19 cellular contexts compared by ENCODE assay signal in the genomic region with DNA sequence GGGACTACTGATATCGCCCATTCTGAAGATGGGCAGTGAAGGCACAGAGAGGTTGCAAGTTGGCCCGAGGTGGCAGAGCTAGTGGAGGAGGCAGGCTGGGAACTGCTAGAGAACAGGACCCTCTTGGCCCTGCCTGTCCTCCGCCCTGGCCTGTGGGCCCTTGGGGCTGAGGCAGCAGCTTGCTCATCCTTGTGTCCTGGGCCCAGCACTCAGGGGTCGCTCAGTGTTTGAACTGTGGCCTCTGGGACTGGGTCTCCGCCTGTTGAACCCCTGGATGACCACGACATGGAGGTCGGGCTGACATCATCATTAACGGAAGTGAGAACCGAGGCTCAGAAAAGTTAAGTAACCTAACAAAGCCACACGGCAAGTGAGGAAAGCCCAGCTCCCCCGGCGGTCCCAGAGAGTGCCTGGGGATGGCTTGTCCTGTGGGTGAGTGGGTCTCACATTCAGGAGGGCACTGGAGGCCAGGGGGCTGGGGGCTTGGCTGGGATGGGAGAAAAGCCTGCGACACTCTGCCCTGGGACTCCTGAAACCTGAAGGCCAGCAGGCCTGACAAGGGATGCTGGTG. TPM values are rescaled to one million over a fixed set of nuclear protein-coding genes. Genes with fewer than 3 reads are reported as not detected.
DNase-seq lines count a peak whose midpoint lies in the region; ATAC-seq and TF ChIP-seq lines count a peak whose summit lies in the region.
"Had no signal": no experiment of that assay in that cellular context is flagged by ENCODE, and none has a peak within 500 bp of the region (broad histone marks: within the 10 kb centered on the region; RNA-seq: fewer than 3 reads in every experiment).

No MANE protein-coding gene starts in this region.

- no peak overlapping the region for H3K9ac ChIP-seq in OCI-LY3 (ENCODE audit: low read length)
- H3K9ac ChIP-seq in fibroblast of lung (ENCODE audit: insufficient read depth, low read length): peak overlapping the region; percentile 7

- H3K4me1 ChIP-seq in OCI-LY3 (ENCODE audit: low read length): no peaks in the 10 kb centered on the region
- no peaks in the 10 kb centered on the region for H3K4me1 ChIP-seq in fibroblast of lung (ENCODE audit: control insufficient read depth, extremely low read depth, insufficient read depth, low read length)
- H3K4me1 ChIP-seq in lung (ENCODE audit: control insufficient read depth in 2 of 2, insufficient read depth in 2 of 2, low read length in 2 of 2): peaks cover 0 to 7% of the 10 kb centered on the region in 2 donors
- H3K4me1 ChIP-seq in testis: peaks cover 22% of the 10 kb centered on the region
- H3K4me1 ChIP-seq: pancreas had no signal

- no peaks in the 10 kb centered on the region for H3K36me3 ChIP-seq in OCI-LY3 (replicated peaks; ENCODE audit: low read depth, low read length)
- H3K36me3 ChIP-seq in fibroblast of lung (ENCODE audit: control insufficient read depth, insufficient read depth, low read length): no peaks in the 10 kb centered on the region
- H3K36me3 ChIP-seq in lung (ENCODE audit: control insufficient read depth in 2 of 2, insufficient read depth in 2 of 2, low read length in 2 of 2): no peaks in the 10 kb centered on the region
- no peaks in the 10 kb centered on the region for H3K36me3 ChIP-seq in testis (ENCODE audit: low read depth, missing control alignments)
- H3K36me3 ChIP-seq: MG63, pancreas had no signal

- ATAC-seq in lung (ENCODE audit: insufficient read depth, low FRiP score) (no peak), GM18502 (IDR thresholded peaks at IDR 0.05; ENCODE audit: poor library complexity, unreplicated experiment) (no peak)
- ATAC-seq: SK-N-SH treated with all-trans-retinoic acid at 6 μM for 48 hours had no signal

- no peak for TF ChIP-seq POLR2A in testis (IDR thresholded peaks at IDR 0.05)

- H3K79me2 ChIP-seq in OCI-LY3 (ENCODE audit: low read length): no peaks in the 10 kb centered on the region
- no peaks in the 10 kb centered on the region for H3K79me2 ChIP-seq in fibroblast of lung (ENCODE audit: control insufficient read depth, insufficient read depth, low read length)

- WGBS in lung, 2 donors: 60 to 71% methylated on average over 13 of the region's 13 CpGs
- WGBS in testis, 2 donors: 70 to 88% methylated on average over 7 to 13 of the region's 13 CpGs

- H4K20me1 ChIP-seq in OCI-LY3 (ENCODE audit: insufficient read depth, low read length) (no peaks in the 10 kb centered on the region), fibroblast of lung (ENCODE audit: control insufficient read depth, extremely low read depth, insufficient read depth, low read length) (no peaks in the 10 kb centered on the region)

- intact Hi-C loops in testis (cut with DNase I; ENCODE audit: low total_unique reads): no loop called here

- no peak for DNase-seq in fibroblast of lung (ENCODE audit: low read depth in 2 of 2)
- no peak for DNase-seq in lung (ENCODE audit: low spot score)
- DNase-seq in testis: no peak
- DNase-seq in activated effector memory CD4-positive, alpha-beta T cell treated with Interleukin-2 at 50 U/mL for 16 hours: no peak
- DNase-seq in NCI-H69 (lab: John Stamatoyannopoulos, UW): no peak
- DNase-seq: activated CD4-positive, alpha-beta T cell treated with anti-CD3 and anti-CD28 coated beads for 1 hour; DND-41; MG63; NCI-H1694 treated with DMSO at 0.1 percent for 48 hours; NCI-H226; pancreas; stimulated activated CD4-positive, alpha-beta T cell treated with anti-CD3 and anti-CD28 coated beads, Interleukin-4, amount 100 ng/mL, for 1 hour; T1000 had no signal

- no peak for TF ChIP-seq CTCF in OCI-LY3 (IDR thresholded peaks at IDR 0.05; ENCODE audit: low read depth, low read length)
- no peak for TF ChIP-seq CTCF in fibroblast of lung (conservative IDR thresholded peaks at IDR 0.05 in 1 of 2, IDR thresholded peaks at IDR 0.05 in 1 of 2; ENCODE audit: low read depth in 1 of 2, low read length in 2 of 2)
- no peak for TF ChIP-seq CTCF in lung (IDR thresholded peaks at IDR 0.05; ENCODE audit: control extremely low read depth, extremely low read depth)
- TF ChIP-seq CTCF in testis (IDR thresholded peaks at IDR 0.05): no peak

- H3K4me2 ChIP-seq in OCI-LY3 (ENCODE audit: low read length) (no peak overlapping the region), fibroblast of lung (ENCODE audit: extremely low read depth, insufficient read depth, low read length) (no peak overlapping the region)

- H2AFZ ChIP-seq in OCI-LY3 (ENCODE audit: low read depth, low read length) (peak overlapping the region; percentile 65; the same call in 1 of the 2 replicates), fibroblast of lung (ENCODE audit: low read length) (no peak overlapping the region)

- H3K4me3 ChIP-seq in OCI-LY3 (ENCODE audit: low read length) (no peak overlapping the region), fibroblast of lung (replicated peaks in 1 of 4; ENCODE audit: control extremely low read depth in 1 of 4, insufficient read depth in 1 of 4, low read depth in 3 of 4, low read length in 4 of 4) (no peak overlapping the region), lung (peak overlapping the region; percentile 59), testis (peak overlapping the region in 1 of 2 donors; percentile 7)
- H3K4me3 ChIP-seq: MG63, pancreas had no signal

- no peak overlapping the region for H3K27ac ChIP-seq in OCI-LY3 (ENCODE audit: low read length)
- H3K27ac ChIP-seq in fibroblast of lung (ENCODE audit: insufficient read depth, low read length): no peak overlapping the region
- H3K27ac ChIP-seq in lung (ENCODE audit: low read depth in 1 of 2, low read length in 1 of 2): peak overlapping the region; percentile 24 to 92
- H3K27ac ChIP-seq in testis: peak overlapping the region; percentile 82 to 85
- H3K27ac ChIP-seq: epithelial cell of prostate had no signal

- H3K27me3 ChIP-seq in OCI-LY3 (ENCODE audit: low read depth, low read length) (0 out of 2 replicates have a peak, but pooled peaks cover 4% of the 10 kb centered on the region), fibroblast of lung (ENCODE audit: control insufficient read depth, insufficient read depth, low read length) (no peaks in the 10 kb centered on the region), lung (ENCODE audit: control insufficient read depth, insufficient read depth) (no peaks in the 10 kb centered on the region), testis (no peaks in the 10 kb centered on the region)
- H3K27me3 ChIP-seq: MG63, pancreas had no signal

- no peaks in the 10 kb centered on the region for H3K9me3 ChIP-seq in OCI-LY3 (ENCODE audit: insufficient read depth, low read length)
- H3K9me3 ChIP-seq in fibroblast of lung (ENCODE audit: control insufficient read depth, insufficient read depth, low read depth, low read length): no peaks in the 10 kb centered on the region
- no peaks in the 10 kb centered on the region for H3K9me3 ChIP-seq in lung (ENCODE audit: control insufficient read depth in 2 of 2, insufficient read depth in 1 of 2, low read length in 1 of 2)
- no peaks in the 10 kb centered on the region for H3K9me3 ChIP-seq in testis
- H3K9me3 ChIP-seq: MG63, pancreas had no signal

RNA-seq across cellular contexts. Expression of a gene that starts 23.0 kb away (rescaled TPM):
- total RNA-seq in fibroblast of lung (263 and 319 TPM in 2 replicates), lung (100 to 1,000 TPM; 121 to 286 TPM), testis (100 to 1,000 TPM; 207 to 275 TPM)
- polyA plus RNA-seq in fibroblast of lung (372 and 396 TPM in 2 replicates), lung (100 to 1,000 TPM; 170 to 304 TPM), testis (ENCODE audit: insufficient read depth, low read depth, low replicate concordance) (237 TPM)
- polyA plus RNA-seq in fibroblast of lung (2012): 274 and 289 TPM in 2 replicates
- 194 and 208 TPM in 2 replicates for polyA minus RNA-seq in fibroblast of lung (ENCODE audit: low replicate concordance)

RNA-seq across cellular contexts. Expression of a gene that starts 33.7 kb away (rescaled TPM):
- total RNA-seq in fibroblast of lung (1.3 and 1.8 TPM in 2 replicates), lung (1 to 10 TPM; 6.3 to 9.6 TPM), testis (10 to 100 TPM; 36.1 to 80.2 TPM)
- polyA plus RNA-seq in fibroblast of lung (1.4 and 3.0 TPM in 2 replicates), lung (1 to 10 TPM; 4.1 to 5.5 TPM), testis (ENCODE audit: insufficient read depth, low read depth, low replicate concordance) (54.1 TPM)
- polyA plus RNA-seq in fibroblast of lung (2012): 1.2 and 4.0 TPM in 2 replicates
- 3.0 and 4.2 TPM in 2 replicates for polyA minus RNA-seq in fibroblast of lung (ENCODE audit: low replicate concordance)
- total RNA-seq: RPMI7951 had no signal
- polyA plus RNA-seq: IgD-negative memory B cell had no signal

RNA-seq across cellular contexts. Expression of a gene that starts 48.4 kb away (rescaled TPM):
- total RNA-seq in fibroblast of lung (2.3 and 5.0 TPM in 2 replicates), lung (under 1 TPM in 1 of 2 donors, not detected in 1; 0.52 TPM), testis (1 to 10 TPM; 4.2 to 5.8 TPM)
- polyA plus RNA-seq in fibroblast of lung (3.6 and 7.3 TPM in 2 replicates), lung (under 1 TPM; 0.37 to 0.93 TPM), testis (ENCODE audit: insufficient read depth, low read depth, low replicate concordance) (5.1 TPM)
- polyA plus RNA-seq in fibroblast of lung (2012): 5.2 and 11.8 TPM in 2 replicates
- polyA minus RNA-seq in fibroblast of lung (ENCODE audit: low replicate concordance): 5.1 and 13.1 TPM in 2 replicates
- polyA plus RNA-seq: IgD-negative memory B cell had no signal

RNA-seq across cellular contexts. Expression of a gene that starts 50.9 kb away (rescaled TPM):
- total RNA-seq in fibroblast of lung: 87.8 and 106 TPM in 2 replicates
- polyA plus RNA-seq in fibroblast of lung: 36.9 and 51.9 TPM in 2 replicates
- polyA plus RNA-seq in fibroblast of lung (2012): 49.2 and 62.7 TPM in 2 replicates
- 28.7 and 41.0 TPM in 2 replicates for polyA minus RNA-seq in fibroblast of lung (ENCODE audit: low replicate concordance)
- total RNA-seq in lung: 10 to 100 TPM; 42.5 to 45.4 TPM
- 10 to 100 TPM; 37.5 to 39.2 TPM for polyA plus RNA-seq in lung
- total RNA-seq in testis: 100 to 1,000 TPM; 157 to 168 TPM
- polyA plus RNA-seq in testis (ENCODE audit: insufficient read depth, low read depth, low replicate concordance): 340 TPM

Comparison
In these comparisons a context has a peak if more than half of its experiments do, and no peak if none do; other contexts are left out.
1. H3K27ac ChIP-seq: peak in lung (2 of 2) and testis (2 of 2); none in OCI-LY3 (single experiment) and fibroblast of lung (single experiment).